ENCODE assay signal across 12 cellular contexts in the genomic region with DNA sequence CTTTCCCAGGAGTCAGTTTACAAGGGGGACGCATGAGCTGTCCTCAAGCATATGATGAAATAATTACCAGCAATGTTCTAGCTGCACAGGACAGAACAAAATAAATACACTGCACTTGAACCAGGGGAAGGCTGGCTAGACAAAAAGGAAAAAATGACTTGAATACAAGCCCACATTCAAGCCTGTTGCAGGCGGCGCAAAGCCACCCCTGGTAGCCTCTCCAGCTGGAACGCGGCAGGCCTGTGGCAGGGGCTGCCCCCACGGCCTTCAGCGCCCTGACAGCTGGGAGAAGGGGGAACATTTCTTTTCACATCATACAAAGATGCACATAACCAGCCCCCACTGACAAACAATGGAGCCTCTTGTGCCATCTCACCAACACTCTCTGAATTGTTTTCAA. TPM values are rescaled to one million over a fixed set of nuclear protein-coding genes. Genes with fewer than 3 reads are reported as not detected.
DNase-seq lines count a peak whose midpoint lies in the region; ATAC-seq, FAIRE-seq and TF ChIP-seq lines count a peak whose summit lies in the region.
"Had no signal": no experiment of that assay in that cellular context is flagged by ENCODE, and none has a peak within 500 bp of the region (broad histone marks: within the 10 kb centered on the region; RNA-seq: fewer than 3 reads in every experiment).

No MANE protein-coding gene starts in this region.

- no peaks in the 10 kb centered on the region for H3K27me3 ChIP-seq in uterus

- intact Hi-C loops in kidney (cut with DNase I), result no loop called here
- intact Hi-C loops in uterus (cut with DNase I; ENCODE audit: low total_unique reads), result no loop called here

- no peak for TF ChIP-seq POLR2A in uterus (IDR thresholded peaks at IDR 0.05)

- no peak overlapping the region for H3K4me3 ChIP-seq in kidney (ENCODE audit: low read length in 2 of 2)
- no peak overlapping the region for H3K4me3 ChIP-seq in uterus
- H3K4me3 ChIP-seq: A549, left ventricle myocardium inferior had no signal

- FAIRE-seq in kidney (lab: Jason Lieb, UNC), result no peak
- FAIRE-seq: A549, GM18507 had no signal

- H3K36me3 ChIP-seq in kidney (ENCODE audit: control insufficient read depth in 1 of 2, insufficient read depth in 2 of 2, low read length in 2 of 2) (peaks cover 19 to 20% of the 10 kb centered on the region in 2 donors), uterus (no peaks in the 10 kb centered on the region)

- H3K9ac ChIP-seq in kidney (ENCODE audit: low read length in 2 of 2), result no peak overlapping the region

- H3K4me1 ChIP-seq in kidney (ENCODE audit: control insufficient read depth in 1 of 2, insufficient read depth in 1 of 2, low read depth in 1 of 2, low read length in 2 of 2) (no peaks in the 10 kb centered on the region), uterus (no peaks in the 10 kb centered on the region)
- H3K4me1 ChIP-seq: A549, left ventricle myocardium inferior had no signal

- no peak overlapping the region for H3K27ac ChIP-seq in kidney (ENCODE audit: low read depth in 2 of 2, low read length in 2 of 2)
- H3K27ac ChIP-seq in uterus, result no peak overlapping the region
- H3K27ac ChIP-seq: A549, left ventricle myocardium inferior had no signal

- TF ChIP-seq CTCF in kidney (IDR thresholded peaks at IDR 0.05; ENCODE audit: borderline replicate concordance, extremely low read depth, insufficient read depth) (no peak), uterus (IDR thresholded peaks at IDR 0.05) (no peak)

- H3K9me3 ChIP-seq in kidney (ENCODE audit: control insufficient read depth in 1 of 2, low read length in 2 of 2), result no peaks in the 10 kb centered on the region
- no peaks in the 10 kb centered on the region for H3K9me3 ChIP-seq in uterus
- H3K9me3 ChIP-seq: A549, left ventricle myocardium inferior had no signal

- DNase-seq in NCI-H82 (lab: John Stamatoyannopoulos, UW), result peak; percentile 61
- no peak for DNase-seq in NCI-H82 treated with DMSO at 0.1 percent for 48 hours (lab: John Stamatoyannopoulos, UW; ENCODE audit: unreplicated experiment)
- DNase-seq in anterior cingulate cortex (lab: John Stamatoyannopoulos, UW), result peak in 57 of 58 donors; percentile 27 to 97 (median 84)
- DNase-seq in kidney, result peak; percentile 64
- DNase-seq in superior temporal gyrus (ENCODE audit: extremely low spot score), result peak; percentile 98
- DNase-seq in uterus, result no peak
- DNase-seq in 8988T, result no peak
- DNase-seq: left ventricle myocardium inferior, NCI-H1436 treated with DMSO at 0.1 percent for 48 hours had no signal

- no peak for ATAC-seq in HG03469 (IDR thresholded peaks at IDR 0.05; ENCODE audit: unreplicated experiment)
- ATAC-seq: A549 had no signal

RNA-seq across cellular contexts. Expression of a gene that starts 57.1 kb away (rescaled TPM):
- total RNA-seq in kidney (27.1 TPM), uterus (10 to 100 TPM; 29.1 to 51.6 (median 34.4) TPM)
- polyA plus RNA-seq in kidney (ENCODE audit: insufficient read depth, low read depth, low replicate concordance), result 16.4 TPM

Comparison
In these comparisons a context has a peak if more than half of its experiments do, and no peak if none do; other contexts are left out.
1. DNase-seq: peak in NCI-H82 (single experiment), anterior cingulate cortex (57 of 58), kidney (single experiment) and superior temporal gyrus (single experiment); none in NCI-H82 treated with DMSO at 0.1 percent for 48 hours (single experiment), uterus (0 of 2) and 8988T (single experiment).